Comparison of ENCODE assay signal across 8 cellular contexts in the genomic region with DNA sequence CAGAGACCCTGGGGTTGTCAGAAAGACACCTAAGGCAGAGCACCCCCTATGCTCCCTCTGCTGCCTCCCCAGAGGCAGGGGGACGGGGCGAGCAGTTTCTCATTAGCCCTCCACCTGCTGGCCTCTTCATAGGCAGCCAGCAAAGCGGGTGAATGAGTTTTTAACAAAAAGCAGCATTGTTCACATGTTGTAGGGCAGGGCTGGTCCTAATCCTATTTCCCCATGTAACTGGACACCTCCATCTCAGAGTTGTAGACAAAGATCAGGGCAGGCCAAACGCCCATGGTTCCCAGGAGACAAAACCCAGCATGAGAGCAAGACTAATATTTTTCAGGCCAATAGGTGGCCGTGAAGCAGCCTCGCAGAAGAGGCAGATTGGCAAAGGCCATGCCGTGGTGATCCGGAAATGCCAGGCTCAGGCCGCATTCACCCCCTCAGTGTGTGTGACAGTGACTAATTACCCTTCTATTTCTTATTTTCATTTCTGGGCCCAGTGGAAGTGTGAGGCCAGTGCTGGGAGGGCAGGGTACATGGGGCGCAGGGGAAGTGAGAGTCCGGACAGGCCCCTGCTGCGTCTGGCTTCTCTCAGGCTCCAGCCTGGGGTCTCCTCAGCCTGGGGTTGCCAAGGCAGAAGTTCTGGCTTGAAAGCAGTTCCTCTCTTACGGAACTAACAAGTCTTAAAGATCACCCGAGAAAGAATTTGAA.
DNase-seq lines count a peak whose midpoint lies in the region; ATAC-seq and TF ChIP-seq lines count a peak whose summit lies in the region.

No MANE protein-coding gene starts in this region.

- TF ChIP-seq CTCF in cardiac fibroblast (IDR thresholded peaks at IDR 0.05; ENCODE audit: low read depth, low read length): no peak

- ATAC-seq in HG02938 (IDR thresholded peaks at IDR 0.05; ENCODE audit: unreplicated experiment): peak; percentile 63

- H3K4me3 ChIP-seq in cardiac fibroblast (replicated peaks in 1 of 2; ENCODE audit: low read depth in 2 of 2, low read length in 2 of 2): peak overlapping the region; percentile 2 to 35

- peak; percentile 40 for DNase-seq in activated CD8-positive, alpha-beta memory T cell treated with anti-CD3 and anti-CD28 coated beads for 24 hours
- DNase-seq in activated CD8-positive, alpha-beta memory T cell treated with anti-CD3 and anti-CD28 coated beads, Interleukin-2, amount 50 U/mL, for 48 hours: no peak
- DNase-seq in NCI-H526 treated with DMSO at 0.1 percent for 48 hours (lab: John Stamatoyannopoulos, UW) (peak; percentile 63), cardiac fibroblast (ENCODE audit: low read depth in 2 of 2) (peak; percentile 68 to 72), left kidney (ENCODE audit: low read depth, low spot score) (peak; percentile 76)
- no peak for DNase-seq in activated CD4-positive, alpha-beta T cell treated with anti-CD3 and anti-CD28 coated beads, Interleukin-2, amount 50 U/mL, for 1 hour

- H3K27ac ChIP-seq in temporal lobe (ENCODE audit: low read depth, low read length): peak overlapping the region; percentile 52

Comparison
In these comparisons a context has a peak if more than half of its experiments do, and no peak if none do; other contexts are left out.
1. DNase-seq: peak in activated CD8-positive, alpha-beta memory T cell treated with anti-CD3 and anti-CD28 coated beads for 24 hours (single experiment), NCI-H526 treated with DMSO at 0.1 percent for 48 hours (single experiment), cardiac fibroblast (2 of 2) and left kidney (single experiment); none in activated CD8-positive, alpha-beta memory T cell treated with anti-CD3 and anti-CD28 coated beads, Interleukin-2, amount 50 U/mL, for 48 hours (single experiment) and activated CD4-positive, alpha-beta T cell treated with anti-CD3 and anti-CD28 coated beads, Interleukin-2, amount 50 U/mL, for 1 hour (single experiment).